1 cellular context compared by ENCODE assay signal in the genomic region with DNA sequence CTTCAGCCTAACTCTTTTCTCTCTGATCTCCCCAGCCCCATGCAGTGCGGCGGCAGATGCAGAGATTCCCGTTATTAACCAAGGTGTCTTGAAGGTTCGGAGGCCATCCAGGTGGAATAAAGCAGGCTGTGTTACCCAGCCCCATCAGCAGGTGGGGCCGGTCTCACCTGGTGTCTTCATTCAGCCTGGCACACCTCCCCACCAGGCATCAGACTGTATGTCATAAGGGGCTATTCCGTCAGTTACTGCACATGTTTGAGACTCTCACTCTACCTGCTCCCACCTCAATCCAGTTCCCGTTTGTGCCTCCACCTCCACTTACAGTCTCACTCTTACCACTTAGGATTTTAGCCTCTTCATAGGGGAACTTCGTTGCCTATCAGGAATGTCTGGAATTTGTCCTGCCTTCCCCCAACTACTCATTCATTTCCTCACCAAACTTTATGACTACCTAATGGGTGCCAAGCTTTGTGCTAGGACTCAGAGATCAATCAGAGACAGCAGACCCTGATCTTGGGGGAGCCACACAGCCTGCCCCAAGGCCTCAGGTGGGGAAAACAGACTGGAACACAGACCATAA.
TF ChIP-seq lines count a peak whose summit lies in the region.

No MANE protein-coding gene starts in this region.

TF ChIP-seq in HCT116, 20 proteins besides CTCF, POLR2A, EP300 and RAD21 (continued from another document):
- TF ChIP-seq ZBTB33 (IDR thresholded peaks at IDR 0.05; ENCODE audit: extremely low read depth, insufficient replicate concordance, low read length), result no peak
- TF ChIP-seq CEBPB (IDR thresholded peaks at IDR 0.05; ENCODE audit: low read depth), result no peak
- TF ChIP-seq SRF (IDR thresholded peaks at IDR 0.05; ENCODE audit: low read depth), result no peak
- TF ChIP-seq EZH2 (IDR thresholded peaks at IDR 0.05), result no peak
- no peak for TF ChIP-seq JUND (IDR thresholded peaks at IDR 0.05)
- TF ChIP-seq CBX3 (IDR thresholded peaks at IDR 0.05; ENCODE audit: low read depth), result no peak
- TF ChIP-seq POLR2AphosphoS5 (IDR thresholded peaks at IDR 0.05; ENCODE audit: low read depth, low read length), result no peak
- TF ChIP-seq TCF7L2 (IDR thresholded peaks at IDR 0.05; ENCODE audit: borderline replicate concordance, extremely low read depth, insufficient read depth, insufficient read length), result no peak
- no peak for TF ChIP-seq ATF3 (IDR thresholded peaks at IDR 0.05)
- TF ChIP-seq ELF1 (IDR thresholded peaks at IDR 0.05; ENCODE audit: borderline replicate concordance, low read depth), result no peak
- TF ChIP-seq REST (IDR thresholded peaks at IDR 0.05; ENCODE audit: low read depth), result no peak
- no peak for TF ChIP-seq EGR1 (IDR thresholded peaks at IDR 0.05; ENCODE audit: low read depth)
